ENCODE assay signal across 27 cellular contexts in genomic region chr10:11068861-11069633, GRCh38.
"Had no signal": no experiment of that assay in that cellular context is flagged by ENCODE, and none has a peak within 500 bp of the region (broad histone marks: within the 10 kb centered on the region; RNA-seq: fewer than 3 reads in every experiment).

No MANE protein-coding gene starts in this region.

- H2AFZ ChIP-seq: hepatocyte, neural progenitor cell, parathyroid adenoma had no signal

- H3K4me3 ChIP-seq: colonic mucosa, esophagus squamous epithelium, gastroesophageal sphincter, heart left ventricle, hepatocyte, lower lobe of right lung, neural progenitor cell, prostate gland, right atrium auricular region, skin epidermis, spleen, suprapubic skin, transverse colon, upper lobe of right lung, uterus had no signal

- H3K9me3 Mint-ChIP-seq: dendritic cell treated with granulocyte-macrophage colony-stimulating factor and Interleukin-4, amounts not matched to agents 40 ng/mL and 50 ng/mL, for 4 days; natural killer cell treated with Interleukin-12 subunit alpha and Interleukin-12 subunit beta and Interleukin-15 and Interleukin-18, amount 100 ng/mL, for 72 hours; stimulated activated naive B cell treated with anti-CD40 and anti-IgM and Interleukin-4, amounts not matched to agents 10 μg/mL and 1 μg/mL and 100 μg/mL, for 72 hours; stimulated activated naive CD8-positive, alpha-beta T cell treated with anti-CD3 and anti-CD28 coated beads, Interleukin-15, Interleukin-2, amounts not matched to agents 100 ng/mL and 50 ng/mL, for 24 hours had no signal

- H3K4me1 ChIP-seq: colonic mucosa, esophagus squamous epithelium, foreskin keratinocyte, prostate gland, spleen, suprapubic skin, transverse colon, uterus had no signal

- H3K4me1 Mint-ChIP-seq: neural progenitor cell; stimulated activated naive B cell treated with anti-CD40 and anti-IgM and Interleukin-4, amounts not matched to agents 10 μg/mL and 1 μg/mL and 100 μg/mL, for 72 hours had no signal

- H3K27ac ChIP-seq: colonic mucosa, esophagus squamous epithelium, foreskin keratinocyte, gastroesophageal sphincter, heart left ventricle, hepatocyte, lower lobe of right lung, neural progenitor cell, parathyroid adenoma, prostate gland, right atrium auricular region, skin epidermis, spleen, suprapubic skin, transverse colon, upper lobe of right lung, uterus had no signal

- H3K9me3 ChIP-seq: colonic mucosa, esophagus squamous epithelium, gastroesophageal sphincter, heart left ventricle, lower lobe of right lung, prostate gland, right atrium auricular region, spleen, suprapubic skin, transverse colon, upper lobe of right lung, uterus had no signal

- H3K79me2 ChIP-seq: hepatocyte, parathyroid adenoma had no signal

- H3K27ac Mint-ChIP-seq: dendritic cell treated with granulocyte-macrophage colony-stimulating factor and Interleukin-4, amounts not matched to agents 40 ng/mL and 50 ng/mL, for 4 days; natural killer cell treated with Interleukin-12 subunit alpha and Interleukin-12 subunit beta and Interleukin-15 and Interleukin-18, amount 100 ng/mL, for 72 hours; neural progenitor cell; stimulated activated naive B cell treated with anti-CD40 and anti-IgM and Interleukin-4, amounts not matched to agents 10 μg/mL and 1 μg/mL and 100 μg/mL, for 72 hours; stimulated activated naive CD8-positive, alpha-beta T cell treated with anti-CD3 and anti-CD28 coated beads, Interleukin-15, Interleukin-2, amounts not matched to agents 100 ng/mL and 50 ng/mL, for 24 hours had no signal

- H3K4me2 ChIP-seq: hepatocyte, neural progenitor cell had no signal

- H3K27me3 ChIP-seq: colonic mucosa, esophagus squamous epithelium, foreskin keratinocyte, gastroesophageal sphincter, heart left ventricle, hepatocyte, neural progenitor cell, right atrium auricular region, spleen, suprapubic skin, transverse colon, upper lobe of right lung, uterus had no signal

- DNase-seq: central memory CD4-positive, alpha-beta T cell; colonic mucosa; effector memory CD4-positive, alpha-beta T cell; erythroblast; esophagus squamous epithelium; foreskin keratinocyte; heart left ventricle; left cardiac atrium; left ventricle myocardium superior; lower lobe of right lung; spleen; stimulated activated CD4-positive, alpha-beta T cell treated with anti-CD3 and anti-CD28 coated beads, Interleukin-2, amount 100 ng/mL, for 48 hours; stimulated activated naive B cell treated with anti-CD40 and anti-IgM and Interleukin-4, amounts not matched to agents 10 μg/mL and 1 μg/mL and 100 μg/mL, for 72 hours; transverse colon; upper lobe of right lung; uterus had no signal

- H3K9ac ChIP-seq: neural progenitor cell, parathyroid adenoma had no signal

- H3K36me3 ChIP-seq: colonic mucosa, esophagus squamous epithelium, gastroesophageal sphincter, heart left ventricle, lower lobe of right lung, neural progenitor cell, prostate gland, right atrium auricular region, spleen, suprapubic skin, transverse colon, upper lobe of right lung, uterus had no signal

- H3K36me3 Mint-ChIP-seq: natural killer cell treated with Interleukin-12 subunit alpha and Interleukin-12 subunit beta and Interleukin-15 and Interleukin-18, amount 100 ng/mL, for 72 hours; neural progenitor cell; stimulated activated naive B cell treated with anti-CD40 and anti-IgM and Interleukin-4, amounts not matched to agents 10 μg/mL and 1 μg/mL and 100 μg/mL, for 72 hours had no signal

- H3K4me3 Mint-ChIP-seq: dendritic cell treated with granulocyte-macrophage colony-stimulating factor and Interleukin-4, amounts not matched to agents 40 ng/mL and 50 ng/mL, for 4 days; natural killer cell treated with Interleukin-12 subunit alpha and Interleukin-12 subunit beta and Interleukin-15 and Interleukin-18, amount 100 ng/mL, for 72 hours; neural progenitor cell; stimulated activated naive B cell treated with anti-CD40 and anti-IgM and Interleukin-4, amounts not matched to agents 10 μg/mL and 1 μg/mL and 100 μg/mL, for 72 hours; stimulated activated naive CD8-positive, alpha-beta T cell treated with anti-CD3 and anti-CD28 coated beads, Interleukin-15, Interleukin-2, amounts not matched to agents 100 ng/mL and 50 ng/mL, for 24 hours had no signal
